In the genomic region with DNA sequence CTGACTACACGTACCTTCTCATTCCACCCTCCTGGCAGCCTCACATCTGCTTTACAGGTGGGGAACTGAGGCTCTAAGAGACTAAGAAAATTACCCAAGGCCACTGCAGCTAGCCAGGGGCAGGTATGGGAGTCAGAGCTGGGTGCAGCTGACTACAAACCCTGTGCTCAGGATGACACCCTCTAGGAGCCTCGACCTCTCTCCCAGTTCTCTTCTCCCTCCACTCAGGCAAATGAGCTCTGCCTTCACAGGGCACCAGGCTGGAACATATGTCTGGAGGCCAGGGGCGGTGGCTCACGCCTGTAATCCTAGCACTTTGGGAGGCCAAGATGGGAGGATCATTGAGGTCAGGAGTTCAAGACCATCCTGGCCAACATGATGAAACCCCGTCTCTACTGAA, we compare ENCODE assay signal across 25 cellular contexts. TPM values are rescaled to one million over a fixed set of nuclear protein-coding genes. Genes with fewer than 3 reads are reported as not detected.
"Had no signal": no experiment of that assay in that cellular context is flagged by ENCODE, and none has a peak within 500 bp of the region (broad histone marks: within the 10 kb centered on the region; RNA-seq: fewer than 3 reads in every experiment).

No MANE protein-coding gene starts in this region.

- H3K36me3 ChIP-seq: heart left ventricle, neutrophil, right atrium auricular region, thyroid gland, upper lobe of left lung, uterus had no signal

- H3K27ac ChIP-seq: coronary artery, heart left ventricle, neutrophil, right atrium auricular region, thyroid gland, upper lobe of left lung, uterus had no signal

- H3K4me3 ChIP-seq: coronary artery, heart left ventricle, mucosa of descending colon, right atrium auricular region, thyroid gland, upper lobe of left lung, uterus had no signal

- DNase-seq: effector CD4-positive, alpha-beta T cell; endodermal cell; heart left ventricle; hippocampal formation; left colon; left ventricle myocardium superior; mucosa of descending colon; naive thymus-derived CD8-positive, alpha-beta T cell; stimulated activated CD4-positive, alpha-beta T cell treated with anti-CD3 and anti-CD28 coated beads, Interleukin-12 subunit alpha, Interleukin-12 subunit beta, amount 100 ng/mL, for 4 hours; stimulated activated naive CD4-positive, alpha-beta T cell treated with Interleukin-2 at 50 U/mL for 16 hours; thyroid gland; upper lobe of left lung; uterus had no signal

- H3K9me3 ChIP-seq: heart left ventricle, mucosa of descending colon, neutrophil, right atrium auricular region, thyroid gland, upper lobe of left lung, uterus had no signal

- H3K27me3 ChIP-seq: thyroid gland, uterus had no signal

- ATAC-seq: heart left ventricle; left colon; left ventricle myocardium superior; mucosa of descending colon; naive thymus-derived CD8-positive, alpha-beta T cell had no signal

RNA-seq across cellular contexts. Expression of gene SYT12, which starts 4.0 kb away (rescaled TPM):
- total RNA-seq: endothelial cell of umbilical vein; naive thymus-derived CD8-positive, alpha-beta T cell had no signal
- polyA plus RNA-seq: endothelial cell of umbilical vein; naive thymus-derived CD8-positive, alpha-beta T cell had no signal

RNA-seq across cellular contexts. Expression of gene RHOD, which starts 29.7 kb away (rescaled TPM):
- polyA plus RNA-seq: neural cell had no signal

RNA-seq across cellular contexts. Expression of gene C11orf86, which starts 51.8 kb away (rescaled TPM):
- total RNA-seq: dermis microvascular lymphatic vessel endothelial cell; endodermal cell; endothelial cell of umbilical vein; frontal cortex; glomerular endothelial cell; heart left ventricle; kidney epithelial cell; left ventricle myocardium superior; naive thymus-derived CD8-positive, alpha-beta T cell; osteocyte; posterior vena cava; right atrium auricular region; thyroid gland; upper lobe of left lung; uterus had no signal
- polyA plus RNA-seq: endothelial cell of umbilical vein; esophagus; heart left ventricle; naive thymus-derived CD8-positive, alpha-beta T cell; neural cell had no signal
